Comparison of ENCODE assay signal across 35 cellular contexts in genomic region chr2:158031371-158031770, GRCh38.
"Had no signal": no experiment of that assay in that cellular context is flagged by ENCODE, and none has a peak within 500 bp of the region (broad histone marks: within the 10 kb centered on the region; RNA-seq: fewer than 3 reads in every experiment).

No MANE protein-coding gene starts in this region.

- H3K4me3 Mint-ChIP-seq: activated B cell treated with CpG ODN at 0.5 μM for 24 hours; activated CD4-positive, alpha-beta memory T cell treated with anti-CD3 and anti-CD28 coated beads for 36 hours; activated CD4-positive, alpha-beta T cell treated with anti-CD3 and anti-CD28 coated beads, Interleukin-2, amount 10 ng/mL, durations not matched to agents 24 days and 14 days; activated CD8-positive, alpha-beta T cell treated with anti-CD3 and anti-CD28 coated beads for 36 hours; activated naive CD4-positive, alpha-beta T cell treated with anti-CD3 and anti-CD28 coated beads for 36 hours; activated naive CD8-positive, alpha-beta T cell treated with anti-CD3 and anti-CD28 coated beads for 36 hours; activated T-cell treated with anti-CD3 and anti-CD28 coated beads, Interleukin-2, amount 50 U/mL, for 4 hours; activated T-cell treated with anti-CD3 and anti-CD28 coated beads, Interleukin-2, amount 50 U/mL, for 72 hours; activated T-helper 1 cell treated with anti-CD3 and anti-CD28 coated beads, Interleukin-12 subunit alpha, Interleukin-12 subunit beta, Interleukin-2, Interleukin-4 antibody, amounts not matched to agents 30 ng/mL and 10 ng/mL and 1 ng/mL, durations not matched to agents 14 hours and 24 hours and 36 hours; activated T-helper 17 cell treated with anti-CD3 and anti-CD28 coated beads, Interleukin-2, amount 50 U/mL, for 72 hours; T-helper 1 cell treated with Interleukin-12 subunit alpha and Interleukin-12 subunit beta and Interleukin-4 antibody, amounts not matched to agents 30 μg/mL and 1 μg/mL, for 36 hours; T-helper 2 cell treated with Interferon-gamma antibody and Interleukin-4, amounts not matched to agents 5 μg/mL and 100 μg/mL, for 36 hours had no signal

- H3K36me3 Mint-ChIP-seq: activated CD4-positive, alpha-beta memory T cell treated with anti-CD3 and anti-CD28 coated beads for 36 hours; activated naive CD4-positive, alpha-beta T cell treated with anti-CD3 and anti-CD28 coated beads, Interleukin-2, amount 50 U/mL, for 72 hours; activated naive CD8-positive, alpha-beta T cell treated with anti-CD3 and anti-CD28 coated beads for 36 hours had no signal

- FAIRE-seq: TTC549 had no signal

- H3K27ac Mint-ChIP-seq: activated B cell treated with CpG ODN at 0.5 μM for 24 hours; activated CD4-positive, alpha-beta memory T cell treated with anti-CD3 and anti-CD28 coated beads for 36 hours; activated CD4-positive, alpha-beta T cell treated with anti-CD3 and anti-CD28 coated beads, Interleukin-2, amount 10 ng/mL, durations not matched to agents 24 days and 14 days; activated CD8-positive, alpha-beta T cell treated with anti-CD3 and anti-CD28 coated beads for 36 hours; activated naive CD4-positive, alpha-beta T cell treated with anti-CD3 and anti-CD28 coated beads for 36 hours; activated naive CD4-positive, alpha-beta T cell treated with anti-CD3 and anti-CD28 coated beads, Interleukin-2, amount 50 U/mL, for 72 hours; activated naive CD8-positive, alpha-beta T cell treated with anti-CD3 and anti-CD28 coated beads for 36 hours; activated T-cell treated with anti-CD3 and anti-CD28 coated beads, Interleukin-2, amount 50 U/mL, for 72 hours; activated T-helper 1 cell treated with anti-CD3 and anti-CD28 coated beads, Interleukin-12 subunit alpha, Interleukin-12 subunit beta, Interleukin-2, Interleukin-4 antibody, amounts not matched to agents 30 ng/mL and 10 ng/mL and 1 ng/mL, durations not matched to agents 14 hours and 24 hours and 36 hours; activated T-helper 17 cell treated with anti-CD3 and anti-CD28 coated beads, Interleukin-2, amount 50 U/mL, for 72 hours; T-helper 1 cell treated with Interleukin-12 subunit alpha and Interleukin-12 subunit beta and Interleukin-4 antibody, amounts not matched to agents 30 μg/mL and 1 μg/mL, for 36 hours; T-helper 2 cell treated with Interferon-gamma antibody and Interleukin-4, amounts not matched to agents 5 μg/mL and 100 μg/mL, for 36 hours had no signal

- DNase-seq: activated B cell treated with CpG ODN at 0.5 μM for 24 hours; activated CD4-positive, alpha-beta memory T cell treated with anti-CD3 and anti-CD28 coated beads for 36 hours; activated CD4-positive, alpha-beta T cell treated with anti-CD3 and anti-CD28 coated beads for 4 hours; activated CD4-positive, alpha-beta T cell treated with anti-CD3 and anti-CD28 coated beads, Interleukin-2, amount 10 ng/mL, durations not matched to agents 24 days and 14 days; activated CD4-positive, alpha-beta T cell treated with anti-CD3 and anti-CD28 coated beads, Interleukin-2, amount 50 U/mL, for 1 hour; activated CD4-positive, alpha-beta T cell treated with anti-CD3 and anti-CD28 coated beads, Interleukin-2, amount 50 U/mL, for 4 hours; activated CD4-positive, CD25-positive, alpha-beta regulatory T cell treated with anti-CD3 and anti-CD28 coated beads, Interleukin-2, amount 50 U/mL, for 72 hours; activated CD8-positive, alpha-beta memory T cell treated with anti-CD3 and anti-CD28 coated beads, Interleukin-2, amount 50 U/mL, for 4 hours; activated CD8-positive, alpha-beta T cell treated with anti-CD3 and anti-CD28 coated beads for 36 hours; activated effector memory CD4-positive, alpha-beta T cell treated with anti-CD3 and anti-CD28 coated beads, Interleukin-2, amount 50 U/mL, for 16 hours; activated gamma-delta T cell treated with Interleukin-2 at 50 U/mL for 16 hours; activated naive CD4-positive, alpha-beta T cell; activated naive CD4-positive, alpha-beta T cell treated with anti-CD3 and anti-CD28 coated beads for 36 hours; activated naive CD4-positive, alpha-beta T cell treated with anti-CD3 and anti-CD28 coated beads, Interleukin-2, amount 50 U/mL, for 16 hours; activated naive CD8-positive, alpha-beta T cell treated with anti-CD3 and anti-CD28 coated beads for 36 hours; activated T-cell treated with anti-CD3 and anti-CD28 coated beads for 4 hours; activated T-cell treated with anti-CD3 and anti-CD28 coated beads, Interleukin-2, amount 50 U/mL, for 1 hour; activated T-cell treated with anti-CD3 and anti-CD28 coated beads, Interleukin-2, amount 50 U/mL, for 4 hours; activated T-cell treated with anti-CD3 and anti-CD28 coated beads, Interleukin-2, amount 50 U/mL, for 72 hours; adrenal gland; amniotic stem cell; aorta; body of pancreas; brain microvascular endothelial cell; central memory CD4-positive, alpha-beta T cell; cerebellar nuclear complex; T-helper 1 cell; T-helper 2 cell; T-helper 9 cell had no signal

- H3K4me1 Mint-ChIP-seq: activated B cell treated with CpG ODN at 0.5 μM for 24 hours; activated CD4-positive, alpha-beta T cell treated with anti-CD3 and anti-CD28 coated beads, Interleukin-2, amount 10 ng/mL, durations not matched to agents 24 days and 14 days; activated naive CD8-positive, alpha-beta T cell treated with anti-CD3 and anti-CD28 coated beads for 36 hours had no signal

- H3K9me3 Mint-ChIP-seq: activated B cell treated with CpG ODN at 0.5 μM for 24 hours; activated CD4-positive, alpha-beta memory T cell treated with anti-CD3 and anti-CD28 coated beads for 36 hours; activated CD4-positive, alpha-beta T cell treated with anti-CD3 and anti-CD28 coated beads, Interleukin-2, amount 10 ng/mL, durations not matched to agents 24 days and 14 days; activated CD8-positive, alpha-beta T cell treated with anti-CD3 and anti-CD28 coated beads for 36 hours; activated naive CD4-positive, alpha-beta T cell treated with anti-CD3 and anti-CD28 coated beads for 36 hours; activated naive CD4-positive, alpha-beta T cell treated with anti-CD3 and anti-CD28 coated beads, Interleukin-2, amount 50 U/mL, for 72 hours; activated naive CD8-positive, alpha-beta T cell treated with anti-CD3 and anti-CD28 coated beads for 36 hours; activated T-cell treated with anti-CD3 and anti-CD28 coated beads, Interleukin-2, amount 50 U/mL, for 4 hours; activated T-cell treated with anti-CD3 and anti-CD28 coated beads, Interleukin-2, amount 50 U/mL, for 72 hours; activated T-helper 1 cell treated with anti-CD3 and anti-CD28 coated beads, Interleukin-12 subunit alpha, Interleukin-12 subunit beta, Interleukin-2, Interleukin-4 antibody, amounts not matched to agents 30 ng/mL and 10 ng/mL and 1 ng/mL, durations not matched to agents 14 hours and 24 hours and 36 hours; activated T-helper 17 cell treated with anti-CD3 and anti-CD28 coated beads, Interleukin-2, amount 50 U/mL, for 72 hours; T-helper 1 cell treated with Interleukin-12 subunit alpha and Interleukin-12 subunit beta and Interleukin-4 antibody, amounts not matched to agents 30 μg/mL and 1 μg/mL, for 36 hours; T-helper 2 cell treated with Interferon-gamma antibody and Interleukin-4, amounts not matched to agents 5 μg/mL and 100 μg/mL, for 36 hours had no signal
